In the genomic region with DNA sequence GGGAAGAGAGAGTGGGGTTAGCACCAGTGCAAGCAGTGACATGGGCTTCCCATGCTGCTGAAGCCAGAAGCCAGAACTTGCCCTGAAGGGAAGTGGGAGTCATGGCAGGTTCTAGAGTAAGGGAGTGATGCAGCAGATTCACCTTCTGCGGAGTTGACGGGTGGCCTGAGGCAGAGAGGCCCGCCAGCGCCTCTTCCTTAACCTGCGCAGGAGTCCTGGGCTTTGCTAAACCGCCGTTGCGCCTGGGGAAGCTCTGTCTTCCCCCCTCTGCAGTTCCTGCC, we compare ENCODE assay signal across 8 cellular contexts.
A peak's percentile ranks its signal among the peaks of the same experiment; 100 is the strongest.
DNase-seq lines count a peak whose midpoint lies in the region; ATAC-seq and TF ChIP-seq lines count a peak whose summit lies in the region.

No MANE protein-coding gene starts in this region.

- H3K14ac ChIP-seq in H9 (ENCODE audit: insufficient read depth, low read length) = no peak overlapping the region

- H2BK5ac ChIP-seq in H9 (ENCODE audit: insufficient read length, low read length) = no peak overlapping the region

- no peaks in the 10 kb centered on the region for H3K4me1 ChIP-seq in H9 (ENCODE audit: insufficient read depth, low read length)
- H3K4me1 ChIP-seq in skeletal muscle satellite cell (ENCODE audit: control insufficient read depth, insufficient read depth, low read length) = peaks cover 12% of the 10 kb centered on the region

- H2BK120ac ChIP-seq in H9 (ENCODE audit: low read depth, low read length, poor library complexity, severe bottlenecking) = no peak overlapping the region

- H3K27ac ChIP-seq in H9 (ENCODE audit: insufficient read length, low read depth, low read length) = no peak overlapping the region

- no peak overlapping the region for H4K5ac ChIP-seq in H9 (ENCODE audit: insufficient read length, low read depth, low read length)

- H4K91ac ChIP-seq in H9 (ENCODE audit: insufficient read length, low read depth, low read length) = no peak overlapping the region

- H3K4me3 ChIP-seq in iPS-11a (ENCODE audit: low read depth, low read length) (peak overlapping the region; percentile 8), skeletal muscle satellite cell (ENCODE audit: low read length) (peak overlapping the region; percentile 77)

- H3K27me3 ChIP-seq in H9 (ENCODE audit: insufficient read depth, low read length) = no peaks in the 10 kb centered on the region
- no peaks in the 10 kb centered on the region for H3K27me3 ChIP-seq in skeletal muscle satellite cell (ENCODE audit: control insufficient read depth, insufficient read depth, low read length)

- peaks cover 6 to 18% (median 9%) of the 10 kb centered on the region in 3 experiments for H3K36me3 Mint-ChIP-seq in H9 (ENCODE audit: insufficient read depth in 1 of 3, low read depth in 3 of 3)
- no peaks in the 10 kb centered on the region for H3K36me3 Mint-ChIP-seq in activated T-helper 17 cell treated with anti-CD3 and anti-CD28 coated beads, Interleukin-2, amount 50 U/mL, for 72 hours (ENCODE audit: low read depth)

- no peaks in the 10 kb centered on the region for H3K9me3 Mint-ChIP-seq in H9
- H3K9me3 Mint-ChIP-seq in activated T-helper 17 cell treated with anti-CD3 and anti-CD28 coated beads, Interleukin-2, amount 50 U/mL, for 72 hours = no peaks in the 10 kb centered on the region

- H3K18ac ChIP-seq in H9 (ENCODE audit: insufficient read length, low read depth, low read length) = no peak overlapping the region

- no peak overlapping the region for H3K23ac ChIP-seq in H9 (ENCODE audit: insufficient read length, low read depth, low read length)

- H3K56ac ChIP-seq in H9 (ENCODE audit: insufficient read length, low read depth, low read length) = no peak overlapping the region

- no peak for TF ChIP-seq CTCF in H9 (conservative IDR thresholded peaks at IDR 0.05)

- no peak overlapping the region for H3T11ph ChIP-seq in H9 (ENCODE audit: low read length)

- no peak overlapping the region for H2AK5ac ChIP-seq in H9 (ENCODE audit: insufficient read length, low read length)

- no peak overlapping the region for H4K8ac ChIP-seq in H9 (replicated peaks; ENCODE audit: insufficient read length, low read depth, low read length)

- H4K20me1 ChIP-seq in H9 (ENCODE audit: control insufficient read depth, insufficient read depth, insufficient read length) = no peaks in the 10 kb centered on the region

- H3K36me3 ChIP-seq in skeletal muscle satellite cell (ENCODE audit: insufficient read depth, low read length) = no peaks in the 10 kb centered on the region

- H3K4me3 Mint-ChIP-seq in H9 = peak overlapping the region; percentile 60 to 76
- H3K4me3 Mint-ChIP-seq in activated T-helper 17 cell treated with anti-CD3 and anti-CD28 coated beads, Interleukin-2, amount 50 U/mL, for 72 hours = peak overlapping the region; percentile 83

- no CpG with 5 or more reads among the region's 8 CpGs for WGBS in H9 (ENCODE audit: extremely low coverage, insufficient read length, low lambda C conversion rate)

- no peak overlapping the region for H3K4ac ChIP-seq in H9 (ENCODE audit: low read depth, low read length)

- no peak overlapping the region for H2BK20ac ChIP-seq in H9 (ENCODE audit: low read depth, low read length, poor library complexity, severe bottlenecking)

- H2AFZ ChIP-seq in H9 (ENCODE audit: low read length) = no peak overlapping the region

- peak; percentile 3 for ATAC-seq in activated T-helper 17 cell treated with anti-CD3 and anti-CD28 coated beads, Interleukin-2, amount 50 U/mL, for 72 hours (replicated peaks)

- H3K9ac ChIP-seq in H9 (ENCODE audit: extremely low read depth, insufficient read length, low read length) (no peak overlapping the region), skeletal muscle satellite cell (ENCODE audit: low read depth, low read length) (peak overlapping the region; percentile 79)

- no peak for DNase-seq in H9
- DNase-seq in GM19238 (ENCODE audit: insufficient read length, low spot score) = no peak
- DNase-seq in NCI-H1694 (lab: John Stamatoyannopoulos, UW) = no peak
- no peak for DNase-seq in activated CD4-positive, CD25-positive, alpha-beta regulatory T cell treated with anti-CD3 and anti-CD28 coated beads, Interleukin-2, amount 50 U/mL, for 72 hours
- no peak for DNase-seq in Kasumi-1 (lab: John Stamatoyannopoulos, UW)

- H3K27ac Mint-ChIP-seq in H9 = peak overlapping the region in 1 of 3 experiments; percentile 90; a peak in 1 of 7 replicates
- peak overlapping the region; percentile 72 for H3K27ac Mint-ChIP-seq in activated T-helper 17 cell treated with anti-CD3 and anti-CD28 coated beads, Interleukin-2, amount 50 U/mL, for 72 hours

- H3K4me1 Mint-ChIP-seq in H9 = peaks cover 2 to 3% of the 10 kb centered on the region in 2 experiments; a peak in 2 of 4 replicates
- no peaks in the 10 kb centered on the region for H3K4me1 Mint-ChIP-seq in activated T-helper 17 cell treated with anti-CD3 and anti-CD28 coated beads, Interleukin-2, amount 50 U/mL, for 72 hours

- H3K23me2 ChIP-seq in H9 (ENCODE audit: insufficient read length, low read depth, low read length, poor library complexity, severe bottlenecking) = peaks cover 6% of the 10 kb centered on the region

- no peak overlapping the region for H2BK12ac ChIP-seq in H9 (ENCODE audit: insufficient read length, low read depth, low read length)

- no peaks in the 10 kb centered on the region for H3K79me2 ChIP-seq in H9 (ENCODE audit: insufficient read depth, low read length)

- no peaks in the 10 kb centered on the region for H3K79me1 ChIP-seq in H9 (ENCODE audit: insufficient read depth, low read depth, low read length, poor library complexity, severe bottlenecking)

- peaks cover 8% of the 10 kb centered on the region for H3K27me3 Mint-ChIP-seq in H9 (ENCODE audit: low read depth)
- H3K27me3 Mint-ChIP-seq in activated T-helper 17 cell treated with anti-CD3 and anti-CD28 coated beads, Interleukin-2, amount 50 U/mL, for 72 hours = no peaks in the 10 kb centered on the region

- H3K9me3 ChIP-seq in H9 (ENCODE audit: control insufficient read depth, low read depth, low read length) (no peaks in the 10 kb centered on the region), skeletal muscle satellite cell (replicated peaks; ENCODE audit: low read length) (no peaks in the 10 kb centered on the region)

- H3K4me2 ChIP-seq in H9 (ENCODE audit: insufficient read depth, insufficient read length, low read length) = peak overlapping the region; percentile 37
- H3K4me2 ChIP-seq in skeletal muscle satellite cell (ENCODE audit: low read length) = peak overlapping the region; percentile 98

- H2BK15ac ChIP-seq in H9 (ENCODE audit: low read depth, low read length) = no peak overlapping the region
